ENCODE assay signal across 10 cellular contexts in genomic region chr22:39234867-39235687, GRCh38. TPM values are rescaled to one million over a fixed set of nuclear protein-coding genes. Genes with fewer than 3 reads are reported as not detected.
A peak's percentile ranks its signal among the peaks of the same experiment; 100 is the strongest.
DNase-seq lines count a peak whose midpoint lies in the region; ATAC-seq and TF ChIP-seq lines count a peak whose summit lies in the region.
"Had no signal": no experiment of that assay in that cellular context is flagged by ENCODE, and none has a peak within 500 bp of the region (broad histone marks: within the 10 kb centered on the region; RNA-seq: fewer than 3 reads in every experiment).

No MANE protein-coding gene starts in this region.

- H3K36me3 ChIP-seq in parathyroid adenoma (ENCODE audit: control insufficient read depth, insufficient read depth, low read length), result no peaks in the 10 kb centered on the region

- H2BK15ac ChIP-seq in H9 (ENCODE audit: low read depth, low read length), result no peak overlapping the region

- H3K4me3 Mint-ChIP-seq in H9, result peak overlapping the region in 1 of 2 experiments; percentile 61; a peak in 2 of 5 replicates
- peak overlapping the region; percentile 38 for H3K4me3 Mint-ChIP-seq in activated B cell treated with CpG ODN at 0.5 μM for 24 hours

- H3K4me2 ChIP-seq in H9 (ENCODE audit: insufficient read depth, insufficient read length, low read length) (no peak overlapping the region), parathyroid adenoma (ENCODE audit: low read length) (no peak overlapping the region)

- no peak overlapping the region for H2AK5ac ChIP-seq in H9 (ENCODE audit: insufficient read length, low read length)

- no peaks in the 10 kb centered on the region for H4K20me1 ChIP-seq in H9 (ENCODE audit: control insufficient read depth, insufficient read depth, insufficient read length)

- peaks cover 50 to 61% of the 10 kb centered on the region in 2 experiments for H3K4me1 Mint-ChIP-seq in H9
- H3K4me1 Mint-ChIP-seq in activated B cell treated with CpG ODN at 0.5 μM for 24 hours, result peaks cover 37% of the 10 kb centered on the region

- no peaks in the 10 kb centered on the region for H3K79me2 ChIP-seq in H9 (ENCODE audit: insufficient read depth, low read length)
- peaks cover 3% of the 10 kb centered on the region for H3K79me2 ChIP-seq in parathyroid adenoma

- H2AFZ ChIP-seq in H9 (ENCODE audit: low read length) (no peak overlapping the region), parathyroid adenoma (no peak overlapping the region)

- H3K4ac ChIP-seq in H9 (ENCODE audit: low read depth, low read length), result no peak overlapping the region

- peaks cover 53% of the 10 kb centered on the region for H3K27me3 Mint-ChIP-seq in H9 (ENCODE audit: low read depth)
- H3K27me3 Mint-ChIP-seq in activated B cell treated with CpG ODN at 0.5 μM for 24 hours, result peaks cover 71% of the 10 kb centered on the region

- TF ChIP-seq CTCF in H9 (conservative IDR thresholded peaks at IDR 0.05) (no peak), activated B cell treated with CpG ODN at 0.5 μM for 24 hours (IDR thresholded peaks at IDR 0.05) (no peak), parathyroid adenoma (IDR thresholded peaks at IDR 0.05) (no peak)

- no peak overlapping the region for H2BK120ac ChIP-seq in H9 (ENCODE audit: low read depth, low read length, poor library complexity, severe bottlenecking)

- H3K23me2 ChIP-seq in H9 (ENCODE audit: insufficient read length, low read depth, low read length, poor library complexity, severe bottlenecking), result no peaks in the 10 kb centered on the region

- H3K79me1 ChIP-seq in H9 (ENCODE audit: insufficient read depth, low read depth, low read length, poor library complexity, severe bottlenecking), result no peaks in the 10 kb centered on the region

- H3K27ac Mint-ChIP-seq in H9 (peak overlapping the region in 2 of 3 experiments; percentile 68 to 79; a peak in 2 of 7 replicates), activated B cell treated with CpG ODN at 0.5 μM for 24 hours (no peak overlapping the region)

- WGBS in H9 (ENCODE audit: extremely low coverage, insufficient read length, low lambda C conversion rate), result no CpG with 5 or more reads among the region's 29 CpGs

- H3K4me3 ChIP-seq in parathyroid adenoma (ENCODE audit: low read depth, low read length), result no peak overlapping the region

- no peak overlapping the region for H2BK5ac ChIP-seq in H9 (ENCODE audit: insufficient read length, low read length)

- H3K36me3 Mint-ChIP-seq in H9 (ENCODE audit: insufficient read depth in 1 of 3, low read depth in 3 of 3) (peaks cover 0 to 2% (median 0%) of the 10 kb centered on the region in 3 experiments; a peak in 2 of 7 replicates), activated B cell treated with CpG ODN at 0.5 μM for 24 hours (ENCODE audit: low read depth) (no peaks in the 10 kb centered on the region)

- H3K4me1 ChIP-seq in H9 (ENCODE audit: insufficient read depth, low read length) (peaks cover 4% of the 10 kb centered on the region; the same call in 1 of the 2 replicates), parathyroid adenoma (peaks cover 7% of the 10 kb centered on the region)

- no peaks in the 10 kb centered on the region; a peak in 1 of 5 replicates for H3K9me3 Mint-ChIP-seq in H9
- H3K9me3 Mint-ChIP-seq in activated B cell treated with CpG ODN at 0.5 μM for 24 hours, result no peaks in the 10 kb centered on the region

- no peak for DNase-seq in H9
- no peak for DNase-seq in activated B cell treated with CpG ODN at 0.5 μM for 24 hours
- peak; percentile 76 for DNase-seq in left cardiac atrium
- DNase-seq in NCI-H187 (lab: John Stamatoyannopoulos, UW), result no peak
- DNase-seq in activated T-cell treated with anti-CD3 and anti-CD28 coated beads, Interleukin-2, amount 50 U/mL, for 48 hours, result no peak
- DNase-seq in HCEC 1CT, result no peak
- DNase-seq: activated gamma-delta T cell, T-helper 2 cell had no signal

- H3T11ph ChIP-seq in H9 (ENCODE audit: low read length), result no peak overlapping the region

- H3K9ac ChIP-seq in H9 (ENCODE audit: extremely low read depth, insufficient read length, low read length) (no peak overlapping the region), parathyroid adenoma (no peak overlapping the region)

- H4K91ac ChIP-seq in H9 (ENCODE audit: insufficient read length, low read depth, low read length), result no peak overlapping the region

- intact Hi-C loops in activated B cell treated with CpG ODN at 0.5 μM for 24 hours (cut with micrococcal nuclease) (no loop called here), left cardiac atrium (cut with DNase I) (loop anchor here in 1 of 2 donors (5.0 to 10.0 kb wide), 2 partner anchors 60 to 77 kb away; no protein-coding TSS in a partner anchor)

- H3K23ac ChIP-seq in H9 (ENCODE audit: insufficient read length, low read depth, low read length), result no peak overlapping the region

- no peak overlapping the region for H3K18ac ChIP-seq in H9 (ENCODE audit: insufficient read length, low read depth, low read length)

- POLR2A ChIA-PET in activated B cell treated with CpG ODN at 0.5 μM for 24 hours (lab: Charles Lee), result no interaction called here

- H3K9me3 ChIP-seq in H9 (ENCODE audit: control insufficient read depth, low read depth, low read length), result no peaks in the 10 kb centered on the region
- H3K9me3 ChIP-seq in parathyroid adenoma (ENCODE audit: control insufficient read depth, low read length), result no peaks in the 10 kb centered on the region

- H4K5ac ChIP-seq in H9 (ENCODE audit: insufficient read length, low read depth, low read length), result no peak overlapping the region

- H3K27ac ChIP-seq in H9 (ENCODE audit: insufficient read length, low read depth, low read length) (no peak overlapping the region), parathyroid adenoma (peak overlapping the region; percentile 62)

- no peak overlapping the region for H3K56ac ChIP-seq in H9 (ENCODE audit: insufficient read length, low read depth, low read length)

- no peak overlapping the region for H4K8ac ChIP-seq in H9 (replicated peaks; ENCODE audit: insufficient read length, low read depth, low read length)

- peak overlapping the region; percentile 51 for H2BK12ac ChIP-seq in H9 (ENCODE audit: insufficient read length, low read depth, low read length)

- H2BK20ac ChIP-seq in H9 (ENCODE audit: low read depth, low read length, poor library complexity, severe bottlenecking), result no peak overlapping the region

- H3K27me3 ChIP-seq in H9 (ENCODE audit: insufficient read depth, low read length) (no peaks in the 10 kb centered on the region; the same call in 1 of the 2 replicates), parathyroid adenoma (ENCODE audit: control insufficient read depth, insufficient read depth, low read length) (no peaks in the 10 kb centered on the region)

- peak overlapping the region; percentile 27; the same call in 1 of the 2 replicates for H3K14ac ChIP-seq in H9 (ENCODE audit: insufficient read depth, low read length)

- CTCF ChIA-PET in activated B cell treated with CpG ODN at 0.5 μM for 24 hours (lab: Charles Lee), result no interaction called here

- ATAC-seq in activated B cell treated with CpG ODN at 0.5 μM for 24 hours (ENCODE audit: low read depth) (no peak), left cardiac atrium (peak; percentile 23 to 32), GM21528 (IDR thresholded peaks at IDR 0.05; ENCODE audit: low FRiP score, unreplicated experiment) (no peak)

RNA-seq across cellular contexts. Expression of gene PDGFB, which starts 9.7 kb away (rescaled TPM):
- total RNA-seq in H9 (2021) (6.1 and 7.1 TPM in 2 replicates), activated B cell treated with CpG ODN at 0.5 μM for 24 hours (not detected in 2 replicates), left cardiac atrium (10 to 100 TPM; 17.5 to 51.2 TPM)

Comparison
In these comparisons a context has a peak if more than half of its experiments do, and no peak if none do; other contexts are left out.
1. ATAC-seq: peak in left cardiac atrium (2 of 2); none in activated B cell treated with CpG ODN at 0.5 μM for 24 hours (single experiment) and GM21528 (single experiment).